Comparison of ENCODE assay signal across 9 cellular contexts in genomic region chr7:64946772-64947171, GRCh38. TPM values are rescaled to one million over a fixed set of nuclear protein-coding genes. Genes with fewer than 3 reads are reported as not detected.
A peak's percentile ranks its signal among the peaks of the same experiment; 100 is the strongest.
DNase-seq lines count a peak whose midpoint lies in the region; ATAC-seq and TF ChIP-seq lines count a peak whose summit lies in the region.
"Had no signal": no experiment of that assay in that cellular context is flagged by ENCODE, and none has a peak within 500 bp of the region (broad histone marks: within the 10 kb centered on the region; RNA-seq: fewer than 3 reads in every experiment).

No MANE protein-coding gene starts in this region.

- intact Hi-C loops in posterior vena cava (cut with DNase I) = no loop called here

- H4K20me1 ChIP-seq in DND-41 (ENCODE audit: insufficient read depth, low read length) = no peaks in the 10 kb centered on the region

- peak overlapping the region; percentile 13 for H3K4me3 Mint-ChIP-seq in chondrocyte (ENCODE audit: unreplicated experiment)
- H3K4me3 Mint-ChIP-seq: memory B cell had no signal

- ATAC-seq in DND-41 (ENCODE audit: insufficient read depth, low read depth) (no peak), GM18498 (IDR thresholded peaks at IDR 0.05; ENCODE audit: unreplicated experiment) (no peak)

- peaks cover 30% of the 10 kb centered on the region for H3K27me3 Mint-ChIP-seq in chondrocyte (ENCODE audit: low read depth)

- no peak overlapping the region for H3K27ac Mint-ChIP-seq in chondrocyte (ENCODE audit: unreplicated experiment)
- H3K27ac Mint-ChIP-seq: memory B cell had no signal

- H3K4me3 ChIP-seq in DND-41 (ENCODE audit: low read depth in 1 of 2, low read length in 2 of 2) (no peak overlapping the region), neuron (ENCODE audit: low read length) (peak overlapping the region; percentile 49)

- no peak overlapping the region for H3K27ac ChIP-seq in DND-41 (ENCODE audit: low read length)

- no peak overlapping the region for H2AFZ ChIP-seq in DND-41 (ENCODE audit: low read depth, low read length)
- peak overlapping the region; percentile 82 for H2AFZ ChIP-seq in neuron (ENCODE audit: low read depth, low read length)

- no peak overlapping the region for H3K9ac ChIP-seq in DND-41 (ENCODE audit: low read depth, low read length)

- no peaks in the 10 kb centered on the region for H3K79me2 ChIP-seq in DND-41 (ENCODE audit: insufficient read depth, low read length)

- H3K27me3 ChIP-seq in DND-41 (ENCODE audit: insufficient read depth, low read length, poor library complexity) = no peaks in the 10 kb centered on the region
- H3K27me3 ChIP-seq in neuron (ENCODE audit: insufficient read depth, low read length) = peaks cover 11% of the 10 kb centered on the region

- H3K36me3 Mint-ChIP-seq in chondrocyte (ENCODE audit: low read depth) = no peaks in the 10 kb centered on the region
- H3K36me3 Mint-ChIP-seq: memory B cell had no signal

- TF ChIP-seq CTCF in DND-41 (IDR thresholded peaks at IDR 0.05; ENCODE audit: borderline replicate concordance, extremely low read depth, low read length, poor library complexity, severe bottlenecking) = peak; percentile 49
- peak; percentile 43 for TF ChIP-seq CTCF in chondrocyte (IDR thresholded peaks at IDR 0.05)

- H3K4me1 ChIP-seq in DND-41 (ENCODE audit: insufficient read depth, low read length) (no peaks in the 10 kb centered on the region), neuron (ENCODE audit: insufficient read depth, low read length) (peaks cover 5% of the 10 kb centered on the region)

- H3K9me3 ChIP-seq in DND-41 (ENCODE audit: insufficient read depth, low read length, severe bottlenecking) (no peaks in the 10 kb centered on the region), neuron (ENCODE audit: low read length) (no peaks in the 10 kb centered on the region)

- peaks cover 6% of the 10 kb centered on the region for H3K4me1 Mint-ChIP-seq in chondrocyte (ENCODE audit: low read depth)

- H3K36me3 ChIP-seq in DND-41 (ENCODE audit: insufficient read depth, low read length) (no peaks in the 10 kb centered on the region), neuron (ENCODE audit: insufficient read depth, low read length) (no peaks in the 10 kb centered on the region)

- H3K4me2 ChIP-seq in DND-41 (ENCODE audit: insufficient read depth, low read length) = no peak overlapping the region

- no peaks in the 10 kb centered on the region for H3K9me3 Mint-ChIP-seq in chondrocyte (ENCODE audit: low read depth)
- H3K9me3 Mint-ChIP-seq: memory B cell had no signal

- DNase-seq in DND-41 (peak; percentile 20), LHCN-M2 (ENCODE audit: low read depth) (peak; percentile 24), chondrocyte (ENCODE audit: low spot score) (no peak), posterior vena cava (ENCODE audit: low spot score) (no peak), NCI-H774 (lab: John Stamatoyannopoulos, UW) (no peak), HUDEP-2 (lab: John Stamatoyannopoulos, UW; ENCODE audit: unreplicated experiment in 76 of 76) (no peak)

RNA-seq across cellular contexts. Expression of gene ZNF273, which starts 43.7 kb away (rescaled TPM):
- total RNA-seq in LHCN-M2 (2014; rRNA removed) = 8.7 and 9.6 TPM in 2 replicates
- 1.4 TPM for polyA plus RNA-seq in LHCN-M2 (2012)
- total RNA-seq in chondrocyte = 1.5 to 3.4 TPM (median 1.7 TPM) in 3 replicates
- 1 to 10 TPM; 4.5 to 8.0 TPM for total RNA-seq in posterior vena cava

RNA-seq across cellular contexts. Expression of gene ZNF117, which starts 44.1 kb away (rescaled TPM):
- total RNA-seq in LHCN-M2 (2014; rRNA removed) = 8.4 and 9.9 TPM in 2 replicates
- polyA plus RNA-seq in LHCN-M2 (2012) = 1.6 TPM
- 4.7 to 12.0 TPM (median 6.9 TPM) in 3 replicates for total RNA-seq in chondrocyte
- 10 to 100 TPM in 1 of 2 donors, 1 to 10 TPM in 1; 9.9 to 12.2 TPM for total RNA-seq in posterior vena cava

RNA-seq across cellular contexts. Expression of gene ERV3-1, which starts 59.7 kb away (rescaled TPM):
- total RNA-seq in LHCN-M2 (2014; rRNA removed) (13.7 and 19.3 TPM in 2 replicates), chondrocyte (10.1 to 20.2 TPM (median 10.8 TPM) in 3 replicates), posterior vena cava (10 to 100 TPM in 1 of 2 donors, 1 to 10 TPM in 1; 9.5 to 11.8 TPM)
- 7.8 TPM for polyA plus RNA-seq in LHCN-M2 (2012)

Comparison
In these comparisons a context has a peak if more than half of its experiments do, and no peak if none do; other contexts are left out.
1. DNase-seq: peak in DND-41 (single experiment) and LHCN-M2 (single experiment); none in chondrocyte (single experiment), posterior vena cava (single experiment), NCI-H774 (single experiment) and HUDEP-2 (0 of 76).